Comparison of ENCODE assay signal across 1 cellular context in the genomic region with DNA sequence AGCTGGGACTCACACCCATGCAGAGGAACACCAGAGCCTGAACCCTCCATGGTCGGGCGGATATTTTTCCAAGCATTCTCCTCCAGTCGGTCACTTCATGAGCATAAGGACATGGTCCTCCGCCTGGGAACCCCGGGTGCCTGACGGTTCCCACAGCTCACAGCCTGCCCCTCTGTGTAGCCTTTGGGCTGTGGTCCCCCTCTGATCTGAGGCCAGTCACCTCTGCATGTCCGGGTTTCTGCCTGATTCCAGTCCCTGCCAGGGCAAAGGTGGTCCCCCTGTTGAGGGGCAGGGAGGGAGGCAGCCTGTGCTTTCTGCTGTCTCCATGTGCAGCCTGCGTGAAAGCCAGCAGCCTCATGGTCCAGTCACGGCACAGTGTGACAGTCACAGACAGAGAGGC.
TF ChIP-seq lines count a peak whose summit lies in the region.

No MANE protein-coding gene starts in this region.

TF ChIP-seq in IMR-90, 13 proteins besides CTCF, POLR2A, EP300 and RAD21 (continued from another document):
- TF ChIP-seq USF2 (IDR thresholded peaks at IDR 0.05; ENCODE audit: low read depth, low read length) (no peak), SMC3 (IDR thresholded peaks at IDR 0.05; ENCODE audit: low read depth, low read length) (no peak), RFX5 (IDR thresholded peaks at IDR 0.05; ENCODE audit: low read depth, low read length) (no peak), MXI1 (IDR thresholded peaks at IDR 0.05; ENCODE audit: borderline replicate concordance, low read depth, low read length) (no peak), NFE2L2 (IDR thresholded peaks at IDR 0.05; ENCODE audit: low read depth, low read length) (no peak), RCOR1 (IDR thresholded peaks at IDR 0.05; ENCODE audit: insufficient replicate concordance, low read length) (no peak)
- TF ChIP-seq, protein P1, sequence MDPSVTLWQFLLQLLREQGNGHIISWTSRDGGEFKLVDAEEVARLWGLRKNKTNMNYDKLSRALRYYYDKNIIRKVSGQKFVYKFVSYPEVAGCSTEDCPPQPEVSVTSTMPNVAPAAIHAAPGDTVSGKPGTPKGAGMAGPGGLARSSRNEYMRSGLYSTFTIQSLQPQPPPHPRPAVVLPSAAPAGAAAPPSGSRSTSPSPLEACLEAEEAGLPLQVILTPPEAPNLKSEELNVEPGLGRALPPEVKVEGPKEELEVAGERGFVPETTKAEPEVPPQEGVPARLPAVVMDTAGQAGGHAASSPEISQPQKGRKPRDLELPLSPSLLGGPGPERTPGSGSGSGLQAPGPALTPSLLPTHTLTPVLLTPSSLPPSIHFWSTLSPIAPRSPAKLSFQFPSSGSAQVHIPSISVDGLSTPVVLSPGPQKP (IDR thresholded peaks at IDR 0.05; ENCODE audit: borderline replicate concordance, low read depth, low read length) = no peak
